2 cellular contexts compared by ENCODE assay signal in the genomic region with DNA sequence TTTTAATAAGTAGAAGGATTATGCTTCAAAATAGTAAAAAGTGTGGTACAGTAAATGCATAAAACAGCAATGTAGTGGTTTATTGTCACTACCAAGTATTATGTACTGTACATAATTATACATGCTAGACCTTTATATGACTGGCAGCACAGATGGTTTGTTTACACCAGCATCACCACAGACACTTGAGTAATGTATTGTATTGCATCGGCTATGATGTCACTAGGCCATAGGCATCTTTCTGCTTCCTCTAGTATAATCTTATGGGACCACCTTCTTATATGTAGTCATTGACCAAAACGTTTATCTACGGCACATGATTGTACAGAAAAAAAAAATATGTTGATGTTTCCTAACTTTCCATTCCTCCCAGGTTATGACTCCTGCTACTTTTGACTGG.
TF ChIP-seq lines count a peak whose summit lies in the region.

No MANE protein-coding gene starts in this region.

TF ChIP-seq in GM12891, 5 proteins besides CTCF, POLR2A, EP300 and RAD21 (continued from another document):
- TF ChIP-seq SPI1 (IDR thresholded peaks at IDR 0.05; ENCODE audit: low read depth, low read length) (no peak), TAF1 (IDR thresholded peaks at IDR 0.05; ENCODE audit: low read depth, low read length) (no peak)

TF ChIP-seq in IMR-90, 13 proteins besides CTCF, POLR2A, EP300 and RAD21 (continued from another document):
- TF ChIP-seq, protein P1, sequence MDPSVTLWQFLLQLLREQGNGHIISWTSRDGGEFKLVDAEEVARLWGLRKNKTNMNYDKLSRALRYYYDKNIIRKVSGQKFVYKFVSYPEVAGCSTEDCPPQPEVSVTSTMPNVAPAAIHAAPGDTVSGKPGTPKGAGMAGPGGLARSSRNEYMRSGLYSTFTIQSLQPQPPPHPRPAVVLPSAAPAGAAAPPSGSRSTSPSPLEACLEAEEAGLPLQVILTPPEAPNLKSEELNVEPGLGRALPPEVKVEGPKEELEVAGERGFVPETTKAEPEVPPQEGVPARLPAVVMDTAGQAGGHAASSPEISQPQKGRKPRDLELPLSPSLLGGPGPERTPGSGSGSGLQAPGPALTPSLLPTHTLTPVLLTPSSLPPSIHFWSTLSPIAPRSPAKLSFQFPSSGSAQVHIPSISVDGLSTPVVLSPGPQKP (IDR thresholded peaks at IDR 0.05; ENCODE audit: borderline replicate concordance, low read depth, low read length) = no peak
- no peak for TF ChIP-seq MAZ (IDR thresholded peaks at IDR 0.05; ENCODE audit: borderline replicate concordance, low read depth, low read length)
